Comparison of ENCODE assay signal across 33 cellular contexts in the genomic region with DNA sequence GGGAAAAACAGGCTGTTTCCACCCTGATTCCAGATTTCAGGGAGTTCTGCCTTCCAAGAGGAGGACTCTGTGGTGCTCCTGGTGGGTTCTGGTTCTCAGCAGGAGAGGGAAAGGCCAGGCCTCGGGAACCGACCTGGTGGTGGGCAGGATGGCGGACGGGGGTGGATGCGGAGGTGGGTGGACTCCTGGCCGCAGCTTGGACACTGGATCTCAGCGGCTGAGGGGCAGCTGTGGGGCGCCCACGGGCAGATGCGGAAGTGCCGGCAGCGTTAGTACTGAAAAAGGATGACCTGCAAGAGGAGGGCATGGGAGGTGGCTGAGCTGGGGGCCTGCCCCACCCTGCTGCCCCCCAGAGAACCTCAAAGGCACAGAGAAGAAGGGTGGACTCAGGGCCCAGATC. TPM values are rescaled to one million over a fixed set of nuclear protein-coding genes. Genes with fewer than 3 reads are reported as not detected.
"Had no signal": no experiment of that assay in that cellular context is flagged by ENCODE, and none has a peak within 500 bp of the region (broad histone marks: within the 10 kb centered on the region; RNA-seq: fewer than 3 reads in every experiment).

No MANE protein-coding gene starts in this region.

- H3K4me1 Mint-ChIP-seq: activated CD4-positive, alpha-beta T cell treated with anti-CD3 and anti-CD28 coated beads for 36 hours; activated CD4-positive, alpha-beta T cell treated with anti-CD3 and anti-CD28 coated beads, Interleukin-2, amount 10 ng/mL, durations not matched to agents 7 days and 5 days had no signal

- H3K27ac ChIP-seq: adrenal gland, body of pancreas, Peyer's patch, SJSA1 had no signal

- H3K9me3 Mint-ChIP-seq: activated CD4-positive, alpha-beta T cell treated with anti-CD3 and anti-CD28 coated beads, Interleukin-2, amount 10 ng/mL, durations not matched to agents 7 days and 5 days; activated naive CD4-positive, alpha-beta T cell treated with anti-CD3 and anti-CD28 coated beads for 36 hours; activated naive CD4-positive, alpha-beta T cell treated with anti-CD3 and anti-CD28 coated beads, Interleukin-2, amount 50 U/mL, for 72 hours; activated T-cell treated with anti-CD3 and anti-CD28 coated beads, Interleukin-2, amount 50 U/mL, for 4 hours; activated T-helper 1 cell treated with anti-CD3 and anti-CD28 coated beads, Interleukin-12 subunit alpha, Interleukin-12 subunit beta, Interleukin-2, Interleukin-4 antibody, amounts not matched to agents 30 ng/mL and 10 ng/mL and 1 ng/mL, durations not matched to agents 14 hours and 24 hours and 36 hours; T-helper 1 cell treated with Interleukin-12 subunit alpha and Interleukin-12 subunit beta and Interleukin-4 antibody, amounts not matched to agents 30 μg/mL and 1 μg/mL, for 36 hours; T-helper 2 cell treated with Interferon-gamma antibody and Interleukin-4, amounts not matched to agents 5 μg/mL and 100 μg/mL, for 36 hours had no signal

- H3K9me2 ChIP-seq: SK-N-SH had no signal

- H3K4me3 ChIP-seq: adrenal gland, body of pancreas, Peyer's patch, SJSA1 had no signal

- H3K4me2 ChIP-seq: SK-N-SH had no signal

- ATAC-seq: activated CD4-positive, alpha-beta T cell treated with anti-CD3 and anti-CD28 coated beads for 36 hours; activated CD4-positive, CD25-positive, alpha-beta regulatory T cell treated with anti-CD3 and anti-CD28 coated beads, Interleukin-2, amount 50 U/mL, for 24 hours; activated CD8-positive, alpha-beta T cell treated with anti-CD3 and anti-CD28 coated beads, Interleukin-2, amount 10 ng/mL, durations not matched to agents 7 days and 5 days; activated naive CD4-positive, alpha-beta T cell treated with anti-CD3 and anti-CD28 coated beads, Interleukin-2, amount 50 U/mL, for 72 hours; activated T-cell treated with anti-CD3 and anti-CD28 coated beads, Interleukin-2, amount 50 U/mL, for 4 hours; body of pancreas had no signal

- H3K27me3 ChIP-seq: body of pancreas, Peyer's patch, SJSA1 had no signal

- H3K36me3 ChIP-seq: adrenal gland, Peyer's patch, SJSA1 had no signal

- H3K4me1 ChIP-seq: adrenal gland, body of pancreas, Peyer's patch had no signal

- H3K4me3 Mint-ChIP-seq: activated CD4-positive, alpha-beta T cell treated with anti-CD3 and anti-CD28 coated beads for 36 hours; activated CD4-positive, alpha-beta T cell treated with anti-CD3 and anti-CD28 coated beads, Interleukin-2, amount 10 ng/mL, durations not matched to agents 7 days and 5 days; activated CD8-positive, alpha-beta T cell treated with anti-CD3 and anti-CD28 coated beads, Interleukin-2, amount 10 ng/mL, durations not matched to agents 7 days and 5 days; activated naive CD4-positive, alpha-beta T cell treated with anti-CD3 and anti-CD28 coated beads for 36 hours; activated T-cell treated with anti-CD3 and anti-CD28 coated beads, Interleukin-2, amount 50 U/mL, for 4 hours; activated T-helper 1 cell treated with anti-CD3 and anti-CD28 coated beads, Interleukin-12 subunit alpha, Interleukin-12 subunit beta, Interleukin-2, Interleukin-4 antibody, amounts not matched to agents 30 ng/mL and 10 ng/mL and 1 ng/mL, durations not matched to agents 14 hours and 24 hours and 36 hours; T-helper 1 cell treated with Interleukin-12 subunit alpha and Interleukin-12 subunit beta and Interleukin-4 antibody, amounts not matched to agents 30 μg/mL and 1 μg/mL, for 36 hours; T-helper 2 cell treated with Interferon-gamma antibody and Interleukin-4, amounts not matched to agents 5 μg/mL and 100 μg/mL, for 36 hours had no signal

- H3K27me3 Mint-ChIP-seq: activated CD4-positive, alpha-beta T cell treated with anti-CD3 and anti-CD28 coated beads, Interleukin-2, amount 10 ng/mL, durations not matched to agents 7 days and 5 days had no signal

- H3K9ac ChIP-seq: SK-N-SH had no signal

- DNase-seq: activated CD4-positive, alpha-beta T cell treated with anti-CD3 and anti-CD28 coated beads for 36 hours; activated CD4-positive, alpha-beta T cell treated with anti-CD3 and anti-CD28 coated beads, Interleukin-2, amount 10 ng/mL, durations not matched to agents 7 days and 5 days; activated CD4-positive, alpha-beta T cell treated with anti-CD3 and anti-CD28 coated beads, Interleukin-2, amount 50 U/mL, for 48 hours; activated CD8-positive, alpha-beta T cell treated with anti-CD3 and anti-CD28 coated beads, Interleukin-2, amount 10 ng/mL, durations not matched to agents 7 days and 5 days; activated gamma-delta T cell treated with Interleukin-2 at 50 U/mL for 16 hours; activated naive CD4-positive, alpha-beta T cell treated with anti-CD3 and anti-CD28 coated beads for 36 hours; activated T-cell treated with anti-CD3 and anti-CD28 coated beads for 4 hours; activated T-cell treated with anti-CD3 and anti-CD28 coated beads, Interleukin-2, amount 50 U/mL, for 4 hours; adrenal gland; body of pancreas; caudate nucleus; MM.1S; MV-4-11; NCI-H1092; NCI-H1436 treated with DMSO at 0.1 percent for 48 hours; NCI-H1694 treated with DMSO at 0.1 percent for 48 hours; NCI-H2029; NCI-H345; NCI-H524 treated with DMSO at 0.1 percent for 48 hours; RPMI8226; SHP77 treated with DMSO at 0.1 percent for 48 hours had no signal

- H3K27ac Mint-ChIP-seq: activated CD4-positive, alpha-beta T cell treated with anti-CD3 and anti-CD28 coated beads for 36 hours; activated CD4-positive, alpha-beta T cell treated with anti-CD3 and anti-CD28 coated beads, Interleukin-2, amount 10 ng/mL, durations not matched to agents 7 days and 5 days; activated CD8-positive, alpha-beta T cell treated with anti-CD3 and anti-CD28 coated beads, Interleukin-2, amount 10 ng/mL, durations not matched to agents 7 days and 5 days; activated naive CD4-positive, alpha-beta T cell treated with anti-CD3 and anti-CD28 coated beads for 36 hours; activated naive CD4-positive, alpha-beta T cell treated with anti-CD3 and anti-CD28 coated beads, Interleukin-2, amount 50 U/mL, for 72 hours; activated T-helper 1 cell treated with anti-CD3 and anti-CD28 coated beads, Interleukin-12 subunit alpha, Interleukin-12 subunit beta, Interleukin-2, Interleukin-4 antibody, amounts not matched to agents 30 ng/mL and 10 ng/mL and 1 ng/mL, durations not matched to agents 14 hours and 24 hours and 36 hours; T-helper 1 cell treated with Interleukin-12 subunit alpha and Interleukin-12 subunit beta and Interleukin-4 antibody, amounts not matched to agents 30 μg/mL and 1 μg/mL, for 36 hours; T-helper 2 cell treated with Interferon-gamma antibody and Interleukin-4, amounts not matched to agents 5 μg/mL and 100 μg/mL, for 36 hours had no signal

- H3K36me3 Mint-ChIP-seq: activated naive CD4-positive, alpha-beta T cell treated with anti-CD3 and anti-CD28 coated beads, Interleukin-2, amount 50 U/mL, for 72 hours had no signal

- H3K9me3 ChIP-seq: adrenal gland, body of pancreas, Peyer's patch, SJSA1, SK-N-SH had no signal

RNA-seq across cellular contexts. Expression of gene LHX6, which starts 24.3 kb away (rescaled TPM):
- total RNA-seq: activated CD4-positive, alpha-beta T cell treated with anti-CD3 and anti-CD28 coated beads, Interleukin-2, amount 10 ng/mL, durations not matched to agents 7 days and 5 days; activated CD8-positive, alpha-beta T cell treated with anti-CD3 and anti-CD28 coated beads, Interleukin-2, amount 10 ng/mL, durations not matched to agents 7 days and 5 days; LHCN-M2 had no signal

RNA-seq across cellular contexts. Expression of gene MORN5, which starts 44.8 kb away (rescaled TPM):
- total RNA-seq: activated CD4-positive, alpha-beta T cell treated with anti-CD3 and anti-CD28 coated beads for 36 hours; activated CD4-positive, alpha-beta T cell treated with anti-CD3 and anti-CD28 coated beads, Interleukin-2, amount 10 ng/mL, durations not matched to agents 7 days and 5 days; activated CD8-positive, alpha-beta T cell treated with anti-CD3 and anti-CD28 coated beads, Interleukin-2, amount 10 ng/mL, durations not matched to agents 7 days and 5 days; activated naive CD4-positive, alpha-beta T cell treated with anti-CD3 and anti-CD28 coated beads for 36 hours; activated T-cell treated with anti-CD3 and anti-CD28 coated beads, Interleukin-2, amount 50 U/mL, for 4 hours; activated T-helper 1 cell treated with anti-CD3 and anti-CD28 coated beads, Interleukin-12 subunit alpha, Interleukin-12 subunit beta, Interleukin-2, Interleukin-4 antibody, amounts not matched to agents 30 ng/mL and 10 ng/mL and 1 ng/mL, durations not matched to agents 14 hours and 24 hours and 36 hours; astrocyte; body of pancreas; bronchial epithelial cell; LHCN-M2; NCI-H460; Peyer's patch; SJSA1 had no signal
- polyA plus RNA-seq: SK-N-SH had no signal
